Comparison of ENCODE assay signal across 8 cellular contexts in genomic region chr1:43368646-43369020, GRCh38. TPM values are rescaled to one million over a fixed set of nuclear protein-coding genes. Genes with fewer than 3 reads are reported as not detected.
A peak's percentile ranks its signal among the peaks of the same experiment; 100 is the strongest.
DNase-seq lines count a peak whose midpoint lies in the region; ATAC-seq and TF ChIP-seq lines count a peak whose summit lies in the region.

No MANE protein-coding gene starts in this region.

- H3K4me2 ChIP-seq in mesenchymal stem cell (ENCODE audit: low read length, poor library complexity, severe bottlenecking), result peak overlapping the region; percentile 77

- no peak overlapping the region for H4K91ac ChIP-seq in mesenchymal stem cell (ENCODE audit: low read length)

- H2BK120ac ChIP-seq in mesenchymal stem cell (ENCODE audit: low read depth, low read length), result no peak overlapping the region

- H3K4me1 ChIP-seq in heart right ventricle, result peaks cover 19 to 56% (median 38%) of the 10 kb centered on the region in 9 donors
- H3K4me1 ChIP-seq in mesenchymal stem cell (ENCODE audit: control insufficient read depth, insufficient read depth, low read depth, low read length), result peaks cover 24% of the 10 kb centered on the region
- H3K4me1 ChIP-seq in uterus, result peaks cover 7 to 10% of the 10 kb centered on the region in 2 donors

- H2AFZ ChIP-seq in mesenchymal stem cell (ENCODE audit: low read depth, low read length), result no peak overlapping the region

- H3K27ac ChIP-seq in heart right ventricle (peak overlapping the region; percentile 73 to 99 (median 98)), mesenchymal stem cell (ENCODE audit: low read length, poor library complexity, severe bottlenecking) (peak overlapping the region; percentile 67), uterus (peak overlapping the region; percentile 81 to 96)

- peak overlapping the region; percentile 93 for H3K9ac ChIP-seq in mesenchymal stem cell (ENCODE audit: low read length)

- DNase-seq in heart right ventricle (no peak), left ventricle myocardium superior (no peak), astrocyte of the spinal cord (ENCODE audit: low read depth, low spot score) (no peak), mesenchymal stem cell (no peak), uterus (no peak), DMS153 (lab: John Stamatoyannopoulos, UW) (no peak), NCI-H2081 treated with DMSO at 0.1 percent for 48 hours (lab: John Stamatoyannopoulos, UW) (no peak)

- no peak overlapping the region for H4K8ac ChIP-seq in mesenchymal stem cell (ENCODE audit: low read length)

- no peak overlapping the region for H3K14ac ChIP-seq in mesenchymal stem cell (ENCODE audit: low read length in 2 of 2)

- no peaks in the 10 kb centered on the region for H3K27me3 ChIP-seq in heart right ventricle
- H3K27me3 ChIP-seq in mesenchymal stem cell (ENCODE audit: control insufficient read depth in 1 of 2, insufficient read depth in 1 of 2, low read length in 2 of 2), result no peaks in the 10 kb centered on the region
- H3K27me3 ChIP-seq in uterus, result no peaks in the 10 kb centered on the region

- TF ChIP-seq CTCF in heart right ventricle (IDR thresholded peaks at IDR 0.05) (no peak), astrocyte of the spinal cord (IDR thresholded peaks at IDR 0.05; ENCODE audit: low read depth, low read length) (no peak), uterus (IDR thresholded peaks at IDR 0.05) (no peak)

- no peak overlapping the region for H2BK5ac ChIP-seq in mesenchymal stem cell (ENCODE audit: low read depth, low read length, poor library complexity, severe bottlenecking)

- ATAC-seq in heart right ventricle, result no peak
- no peak for ATAC-seq in left ventricle myocardium superior
- no peak for ATAC-seq in GM19463 (IDR thresholded peaks at IDR 0.05; ENCODE audit: unreplicated experiment)

- 23 to 26% methylated on average over 6 of the region's 6 CpGs for WGBS in heart right ventricle, 2 donors
- 4% methylated on average over 5 of the region's 6 CpGs for WGBS in mesenchymal stem cell

- H3K79me1 ChIP-seq in mesenchymal stem cell (replicated peaks; ENCODE audit: low read length, poor library complexity, severe bottlenecking), result peaks cover 15% of the 10 kb centered on the region

- H2BK12ac ChIP-seq in mesenchymal stem cell (ENCODE audit: low read length in 2 of 2), result no peak overlapping the region

- no peak overlapping the region for H3K23ac ChIP-seq in mesenchymal stem cell (ENCODE audit: low read length in 2 of 2)

- H3K18ac ChIP-seq in mesenchymal stem cell (ENCODE audit: low read depth in 1 of 2, low read length in 2 of 2), result peak overlapping the region in 1 of 2 experiments; percentile 25

- peaks cover 0 to 33% (median 18%) of the 10 kb centered on the region in 9 donors for H3K36me3 ChIP-seq in heart right ventricle
- H3K36me3 ChIP-seq in mesenchymal stem cell (ENCODE audit: control insufficient read depth in 1 of 2, insufficient read depth in 2 of 2, low read depth in 1 of 2, low read length in 2 of 2), result peaks cover 22 to 24% of the 10 kb centered on the region in 2 experiments
- no peaks in the 10 kb centered on the region for H3K36me3 ChIP-seq in uterus

- H3K4ac ChIP-seq in mesenchymal stem cell (ENCODE audit: low read depth in 1 of 2, low read length in 2 of 2), result peak overlapping the region in 1 of 2 experiments; percentile 34

- TF ChIP-seq POLR2A in uterus (IDR thresholded peaks at IDR 0.05), result no peak

- intact Hi-C loops in heart right ventricle (cut with DNase I) (loop anchor here in 4 of 10 donors (1.0 to 5.0 kb wide), 3 partner anchors 21 to 131 kb away; partner anchors contain the start of genes MED8 (in 1 of the 4), SZT2 (in 1 of the 4) and TIE1 (in 1 of the 4)), left ventricle myocardium superior (cut with micrococcal nuclease) (no loop called here), uterus (cut with DNase I; ENCODE audit: low total_unique reads) (no loop called here)

- in situ Hi-C loops in astrocyte of the spinal cord (cut with HindIII; ENCODE audit: low sequenced_read_pairs), result no loop called here

- peak overlapping the region; percentile 11 for H2AK5ac ChIP-seq in mesenchymal stem cell (ENCODE audit: low read length, severe bottlenecking)

- no peak overlapping the region for H2BK15ac ChIP-seq in mesenchymal stem cell (ENCODE audit: low read depth, poor library complexity, severe bottlenecking)

- peak overlapping the region in 9 of 10 donors; percentile 65 to 96 (median 88) for H3K4me3 ChIP-seq in heart right ventricle
- H3K4me3 ChIP-seq in astrocyte of the spinal cord (ENCODE audit: low read depth, low read length), result peak overlapping the region; percentile 81
- peak overlapping the region in 1 of 2 experiments; percentile 97 for H3K4me3 ChIP-seq in mesenchymal stem cell (ENCODE audit: insufficient read depth in 1 of 2, low read depth in 1 of 2, low read length in 2 of 2)
- H3K4me3 ChIP-seq in uterus, result peak overlapping the region; percentile 64 to 65

- H3K9me3 ChIP-seq in heart right ventricle (no peaks in the 10 kb centered on the region), mesenchymal stem cell (ENCODE audit: control insufficient read depth, low read length) (no peaks in the 10 kb centered on the region), uterus (no peaks in the 10 kb centered on the region)

RNA-seq across cellular contexts. Expression of gene ELOVL1, which starts 0.8 kb away (rescaled TPM):
- total RNA-seq in heart right ventricle, result 10 to 100 TPM; 18.4 to 49.3 (median 28.3) TPM
- polyA plus RNA-seq in heart right ventricle, result 10 to 100 TPM; 24.3 to 82.0 TPM
- 30.2 TPM for total RNA-seq in left ventricle myocardium superior
- 132 TPM for polyA plus RNA-seq in mesenchymal stem cell (2013, experiment 1 of 2)
- polyA plus RNA-seq in mesenchymal stem cell (2013, experiment 2 of 2), result 131 TPM
- total RNA-seq in uterus, result 10 to 100 TPM in 3 of 4 donors, 1 to 10 TPM in 1; 7.9 to 62.8 (median 34.9) TPM

RNA-seq across cellular contexts. Expression of gene CDC20, which starts 9.9 kb away (rescaled TPM):
- 1 to 10 TPM in 6 of 10 donors, under 1 TPM in 4; 0.15 to 9.6 (median 1.5) TPM for total RNA-seq in heart right ventricle
- polyA plus RNA-seq in heart right ventricle, result 1 to 10 TPM in 1 of 2 donors, under 1 TPM in 1; 0.49 to 1.2 TPM
- total RNA-seq in left ventricle myocardium superior, result 1.3 TPM
- 10.3 TPM for polyA plus RNA-seq in mesenchymal stem cell (2013, experiment 1 of 2)
- polyA plus RNA-seq in mesenchymal stem cell (2013, experiment 2 of 2), result 9.8 TPM
- total RNA-seq in uterus, result 10 to 100 TPM in 1 of 4 donors, 1 to 10 TPM in 1, not detected in 2; 1.3 to 20.3 TPM

RNA-seq across cellular contexts. Expression of gene MED8, which starts 21.0 kb away (rescaled TPM):
- total RNA-seq in heart right ventricle, result 10 to 100 TPM; 10.5 to 22.5 (median 13.9) TPM
- 10 to 100 TPM; 11.8 to 32.4 TPM for polyA plus RNA-seq in heart right ventricle
- 16.0 TPM for total RNA-seq in left ventricle myocardium superior
- polyA plus RNA-seq in mesenchymal stem cell (2013, experiment 1 of 2), result 57.8 TPM
- polyA plus RNA-seq in mesenchymal stem cell (2013, experiment 2 of 2), result 59.6 TPM
- 10 to 100 TPM; 19.4 to 33.9 (median 28.5) TPM for total RNA-seq in uterus

RNA-seq across cellular contexts. Expression of gene SZT2, which starts 21.1 kb away (rescaled TPM):
- total RNA-seq in heart right ventricle (10 to 100 TPM; 20.5 to 38.3 (median 26.0) TPM), left ventricle myocardium superior (27.0 TPM), uterus (100 to 1,000 TPM in 1 of 4 donors, 10 to 100 TPM in 3; 15.6 to 128 (median 31.0) TPM)
- 10 to 100 TPM in 1 of 2 donors, 1 to 10 TPM in 1; 8.6 to 44.0 TPM for polyA plus RNA-seq in heart right ventricle
- 7.6 TPM for polyA plus RNA-seq in mesenchymal stem cell (2013, experiment 1 of 2)
- 6.2 TPM for polyA plus RNA-seq in mesenchymal stem cell (2013, experiment 2 of 2)

RNA-seq across cellular contexts. Expression of gene MPL, which starts 31.0 kb away (rescaled TPM):
- total RNA-seq in heart right ventricle (1 to 10 TPM in 1 of 10 donors, under 1 TPM in 9; 0.21 to 1.2 (median 0.42) TPM), left ventricle myocardium superior (0.40 TPM), uterus (1 to 10 TPM in 1 of 4 donors, not detected in 3; 1.3 TPM)
- under 1 TPM; 0.03 to 0.22 TPM for polyA plus RNA-seq in heart right ventricle
- polyA plus RNA-seq in mesenchymal stem cell (2013, experiment 1 of 2), result 0.07 TPM
- not detected for polyA plus RNA-seq in mesenchymal stem cell (2013, experiment 2 of 2)
